Comparison of ENCODE assay signal across 8 cellular contexts in the genomic region with DNA sequence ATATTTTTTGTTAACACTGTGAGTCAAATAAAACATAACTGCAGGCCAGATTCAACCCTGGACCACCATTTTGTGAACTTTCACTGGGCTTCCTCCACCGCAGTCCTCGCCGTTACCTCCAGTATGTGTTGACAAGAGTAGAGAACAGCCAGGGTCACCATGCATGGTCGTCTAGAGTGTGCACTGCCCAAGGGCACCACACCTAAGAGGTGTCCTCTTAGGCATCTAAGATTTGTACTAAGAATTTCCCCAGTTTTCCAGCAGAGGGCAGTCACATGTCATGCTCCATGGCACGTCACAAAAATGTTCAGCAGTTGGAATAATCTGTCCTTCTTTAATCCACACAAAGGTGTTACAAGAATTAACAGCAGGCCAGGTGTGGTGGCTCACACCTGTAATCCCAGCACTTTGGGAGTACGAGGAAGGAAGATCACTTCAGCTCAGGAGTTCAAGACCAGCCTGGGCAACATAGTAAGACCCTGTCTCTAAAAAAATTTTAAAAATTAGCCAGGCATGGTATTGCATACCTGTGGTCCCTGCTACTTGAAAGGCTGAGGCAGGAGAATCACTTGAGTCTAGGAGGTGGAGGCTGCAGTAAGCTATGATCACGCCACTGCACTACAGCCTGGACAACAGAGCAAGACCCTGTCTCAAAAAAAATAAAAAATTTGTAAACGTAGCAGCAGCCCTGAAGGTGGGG.
DNase-seq lines count a peak whose midpoint lies in the region; ATAC-seq and TF ChIP-seq lines count a peak whose summit lies in the region.

No MANE protein-coding gene starts in this region.

- no peak overlapping the region for H3K4me3 ChIP-seq in dorsolateral prefrontal cortex

- H3K4me1 Mint-ChIP-seq in stimulated activated naive B cell treated with anti-CD40 and anti-IgM and Interleukin-4, amounts not matched to agents 10 μg/mL and 1 μg/mL and 100 μg/mL, for 72 hours, result peaks cover 11 to 15% of the 10 kb centered on the region in 2 donors

- H3K4me3 Mint-ChIP-seq in stimulated activated naive B cell treated with anti-CD40 and anti-IgM and Interleukin-4, amounts not matched to agents 10 μg/mL and 1 μg/mL and 100 μg/mL, for 72 hours, result no peak overlapping the region

- peak; percentile 15 for DNase-seq in DMS153 treated with DMSO at 0.1 percent for 48 hours (lab: John Stamatoyannopoulos, UW; ENCODE audit: unreplicated experiment)
- DNase-seq in DMS153 (lab: John Stamatoyannopoulos, UW), result no peak
- DNase-seq in NCI-H446 treated with DMSO at 0.1 percent for 48 hours (lab: John Stamatoyannopoulos, UW), result peak; percentile 42
- peak; percentile 20 for DNase-seq in activated CD4-positive, alpha-beta T cell treated with anti-CD3 and anti-CD28 coated beads for 1 hour
- DNase-seq in dorsolateral prefrontal cortex, result peak in 4 of 10 donors; percentile 27 to 50 (median 32)
- DNase-seq in medulla oblongata (ENCODE audit: extremely low spot score), result peak; percentile 81
- peak; percentile 36 for DNase-seq in stimulated activated naive B cell treated with anti-CD40 and anti-IgM and Interleukin-4, amounts not matched to agents 10 μg/mL and 1 μg/mL and 100 μg/mL, for 72 hours

- no peaks in the 10 kb centered on the region for H3K9me3 Mint-ChIP-seq in stimulated activated naive B cell treated with anti-CD40 and anti-IgM and Interleukin-4, amounts not matched to agents 10 μg/mL and 1 μg/mL and 100 μg/mL, for 72 hours

- no peak overlapping the region for H3K27ac Mint-ChIP-seq in stimulated activated naive B cell treated with anti-CD40 and anti-IgM and Interleukin-4, amounts not matched to agents 10 μg/mL and 1 μg/mL and 100 μg/mL, for 72 hours

- TF ChIP-seq CTCF in dorsolateral prefrontal cortex (IDR thresholded peaks at IDR 0.05 in 54 of 56, conservative IDR thresholded peaks at IDR 0.05 in 2 of 56; ENCODE audit: low read depth in 1 of 56, partially characterized antibody in 56 of 56), result peak; percentile 63 to 86 (median 76)

- intact Hi-C loops in dorsolateral prefrontal cortex (cut with DNase I), result no loop called here

- no peaks in the 10 kb centered on the region for H3K27me3 ChIP-seq in dorsolateral prefrontal cortex

- H3K27me3 Mint-ChIP-seq in stimulated activated naive B cell treated with anti-CD40 and anti-IgM and Interleukin-4, amounts not matched to agents 10 μg/mL and 1 μg/mL and 100 μg/mL, for 72 hours, result peaks cover 11 to 12% of the 10 kb centered on the region in 2 donors

- peak; percentile 67 for ATAC-seq in HG03103 (IDR thresholded peaks at IDR 0.05; ENCODE audit: low read depth, unreplicated experiment)
- ATAC-seq in stimulated activated naive B cell treated with anti-CD40 and anti-IgM and Interleukin-4, amounts not matched to agents 10 μg/mL and 1 μg/mL and 100 μg/mL, for 72 hours (replicated peaks), result peak; percentile 81 to 88

- H3K36me3 Mint-ChIP-seq in stimulated activated naive B cell treated with anti-CD40 and anti-IgM and Interleukin-4, amounts not matched to agents 10 μg/mL and 1 μg/mL and 100 μg/mL, for 72 hours, result no peaks in the 10 kb centered on the region

- H3K27ac ChIP-seq in dorsolateral prefrontal cortex, result no peak overlapping the region
